In the genomic region with DNA sequence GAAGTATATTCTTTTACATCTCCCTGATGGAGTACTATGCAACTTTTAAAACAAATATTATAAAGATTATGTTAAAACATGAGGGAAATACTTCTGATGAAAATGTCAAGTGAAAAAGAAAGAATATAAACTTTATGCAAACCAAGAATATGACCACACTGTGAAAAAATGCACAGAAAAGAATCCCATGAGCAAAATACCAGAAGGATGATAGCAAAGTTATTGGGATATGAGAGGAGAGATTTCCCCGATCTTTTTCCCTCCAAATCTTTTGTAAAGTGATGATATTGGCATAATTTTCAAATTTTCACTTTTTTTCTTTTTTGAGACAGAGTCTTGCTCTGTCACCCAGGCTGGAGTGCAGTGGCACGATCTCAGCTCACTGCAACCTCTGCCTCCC, we compare ENCODE assay signal across 27 cellular contexts.
"Had no signal": no experiment of that assay in that cellular context is flagged by ENCODE, and none has a peak within 500 bp of the region (broad histone marks: within the 10 kb centered on the region; RNA-seq: fewer than 3 reads in every experiment).

No MANE protein-coding gene starts in this region.

- H3K4me1 Mint-ChIP-seq: activated CD4-positive, alpha-beta T cell treated with anti-CD3 and anti-CD28 coated beads for 36 hours; neural crest cell had no signal

- H3K4me3 Mint-ChIP-seq: activated CD4-positive, alpha-beta T cell treated with anti-CD3 and anti-CD28 coated beads for 36 hours; activated naive CD8-positive, alpha-beta T cell; activated T-cell treated with anti-CD3 and anti-CD28 coated beads, Interleukin-2, amount 50 U/mL, for 24 hours; central memory CD8-positive, alpha-beta T cell; naive thymus-derived CD4-positive, alpha-beta T cell; neural crest cell; T-cell; T-helper 2 cell treated with Interferon-gamma antibody and Interleukin-4, amounts not matched to agents 5 μg/mL and 100 μg/mL, for 36 hours had no signal

- H3K4me1 ChIP-seq: breast epithelium, colonic mucosa, upper lobe of right lung had no signal

- H3K9me3 ChIP-seq: breast epithelium, colonic mucosa, esophagus squamous epithelium, lower lobe of right lung, spleen, thoracic aorta, upper lobe of right lung had no signal

- H3K9me3 Mint-ChIP-seq: activated T-cell treated with anti-CD3 and anti-CD28 coated beads, Interleukin-2, amount 50 U/mL, for 24 hours; activated T-helper 2 cell treated with anti-CD3 and anti-CD28 coated beads, Interferon-gamma antibody, Interleukin-2, Interleukin-4, amounts not matched to agents 10 μg/mL and 5 μg/mL and 100 μg/mL, durations not matched to agents 14 hours and 24 hours and 36 hours; central memory CD8-positive, alpha-beta T cell; neural crest cell; T-cell; T-helper 2 cell treated with Interferon-gamma antibody and Interleukin-4, amounts not matched to agents 5 μg/mL and 100 μg/mL, for 36 hours had no signal

- H3K36me3 Mint-ChIP-seq: activated naive CD8-positive, alpha-beta T cell; naive thymus-derived CD4-positive, alpha-beta T cell; T-cell had no signal

- H3K27ac ChIP-seq: breast epithelium, colonic mucosa, esophagus squamous epithelium, foreskin keratinocyte, lower lobe of right lung, spleen, thoracic aorta, upper lobe of right lung had no signal

- H3K27me3 Mint-ChIP-seq: activated CD4-positive, alpha-beta T cell treated with anti-CD3 and anti-CD28 coated beads for 36 hours; activated naive CD8-positive, alpha-beta T cell; activated T-cell treated with anti-CD3 and anti-CD28 coated beads, Interleukin-2, amount 50 U/mL, for 24 hours; central memory CD8-positive, alpha-beta T cell; T-cell had no signal

- H3K27me3 ChIP-seq: breast epithelium, colonic mucosa, foreskin keratinocyte, spleen, upper lobe of right lung had no signal

- ATAC-seq: activated CD4-positive, alpha-beta T cell treated with anti-CD3 and anti-CD28 coated beads for 36 hours; foreskin keratinocyte; left lobe of liver; lower lobe of right lung; naive thymus-derived CD4-positive, alpha-beta T cell; T-cell; upper lobe of right lung had no signal

- H3K4me3 ChIP-seq: breast epithelium, colonic mucosa, esophagus squamous epithelium, lower lobe of right lung, spleen, thoracic aorta, upper lobe of right lung had no signal

- H3K27ac Mint-ChIP-seq: activated CD4-positive, alpha-beta T cell treated with anti-CD3 and anti-CD28 coated beads for 36 hours; activated naive CD8-positive, alpha-beta T cell; activated T-cell treated with anti-CD3 and anti-CD28 coated beads, Interleukin-2, amount 50 U/mL, for 24 hours; activated T-helper 2 cell treated with anti-CD3 and anti-CD28 coated beads, Interferon-gamma antibody, Interleukin-2, Interleukin-4, amounts not matched to agents 10 μg/mL and 5 μg/mL and 100 μg/mL, durations not matched to agents 14 hours and 24 hours and 36 hours; naive thymus-derived CD4-positive, alpha-beta T cell; progenitor cell of endocrine pancreas; T-cell; T-helper 2 cell treated with Interferon-gamma antibody and Interleukin-4, amounts not matched to agents 5 μg/mL and 100 μg/mL, for 36 hours had no signal

- H3K36me3 ChIP-seq: breast epithelium, colonic mucosa, esophagus squamous epithelium, lower lobe of right lung, spleen, thoracic aorta, upper lobe of right lung had no signal

- DNase-seq: activated CD4-positive, alpha-beta T cell treated with anti-CD3 and anti-CD28 coated beads for 36 hours; activated CD4-positive, alpha-beta T cell treated with anti-CD3 and anti-CD28 coated beads, Interleukin-2, amount 50 U/mL, for 4 hours; activated CD8-positive, alpha-beta memory T cell treated with anti-CD3 and anti-CD28 coated beads for 24 hours; activated CD8-positive, alpha-beta memory T cell treated with anti-CD3 and anti-CD28 coated beads, Interleukin-2, amount 50 U/mL, for 4 hours; activated naive CD4-positive, alpha-beta T cell; activated T-cell treated with anti-CD3 and anti-CD28 coated beads, Interleukin-2, amount 50 U/mL, for 24 hours; colonic mucosa; esophagus squamous epithelium; foreskin keratinocyte; kidney; lower lobe of right lung; naive thymus-derived CD4-positive, alpha-beta T cell; occipital lobe; spleen; stimulated activated CD4-positive, alpha-beta T cell treated with anti-CD3 and anti-CD28 coated beads, Interleukin-4, amount 100 ng/mL, for 1 hour; stimulated activated naive CD4-positive, alpha-beta T cell treated with Interleukin-2 at 50 U/mL for 16 hours; T-cell; upper lobe of right lung had no signal
